In the genomic region with DNA sequence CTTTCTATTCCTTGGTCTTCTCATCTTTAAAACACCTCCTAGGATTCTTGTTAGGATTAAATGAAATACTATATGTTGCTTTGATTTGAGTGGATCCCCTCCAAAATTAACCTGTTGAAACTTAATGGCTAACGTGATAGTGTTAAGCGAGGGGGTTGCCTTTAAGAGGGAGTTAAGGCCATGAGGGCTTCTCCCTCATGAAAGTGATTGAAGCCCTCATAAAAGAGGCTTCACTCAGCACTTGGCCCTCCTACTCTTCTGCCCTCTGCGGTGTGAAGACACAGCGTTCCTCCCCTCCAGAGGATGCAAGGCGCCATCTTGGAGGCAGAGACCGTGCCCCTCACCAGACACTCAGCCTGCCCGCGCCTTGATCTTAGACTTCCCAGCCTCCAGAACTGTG, we compare ENCODE assay signal across 1 cellular context.
A peak's percentile ranks its signal among the peaks of the same experiment; 100 is the strongest.
TF ChIP-seq lines count a peak whose summit lies in the region.

No MANE protein-coding gene starts in this region.

TF ChIP-seq in HEK293, 187 proteins besides CTCF, POLR2A, EP300 and RAD21 (continued from another document):
- TF ChIP-seq, protein P1, sequence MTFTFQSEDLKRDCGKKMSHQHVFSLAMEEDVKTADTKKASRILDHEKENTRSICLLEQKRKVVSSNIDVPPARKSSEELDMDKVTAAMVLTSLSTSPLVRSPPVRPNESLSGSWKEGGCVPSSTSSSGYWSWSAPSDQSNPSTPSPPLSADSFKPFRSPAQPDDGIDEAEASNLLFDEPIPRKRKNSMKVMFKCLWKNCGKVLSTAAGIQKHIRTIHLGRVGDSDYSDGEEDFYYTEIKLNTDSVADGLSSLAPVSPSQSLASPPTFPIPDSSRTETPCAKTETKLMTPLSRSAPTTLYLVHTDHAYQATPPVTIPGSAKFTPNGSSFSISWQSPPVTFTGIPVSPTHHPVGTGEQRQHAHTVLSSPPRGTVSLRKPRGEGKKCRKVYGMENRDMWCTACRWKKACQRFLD (tag by site-specific recombination; IDR thresholded peaks at IDR 0.05), result no peak
- no peak for TF ChIP-seq ZEB2 (tag by site-specific recombination; IDR thresholded peaks at IDR 0.05)
- TF ChIP-seq, protein P2, sequence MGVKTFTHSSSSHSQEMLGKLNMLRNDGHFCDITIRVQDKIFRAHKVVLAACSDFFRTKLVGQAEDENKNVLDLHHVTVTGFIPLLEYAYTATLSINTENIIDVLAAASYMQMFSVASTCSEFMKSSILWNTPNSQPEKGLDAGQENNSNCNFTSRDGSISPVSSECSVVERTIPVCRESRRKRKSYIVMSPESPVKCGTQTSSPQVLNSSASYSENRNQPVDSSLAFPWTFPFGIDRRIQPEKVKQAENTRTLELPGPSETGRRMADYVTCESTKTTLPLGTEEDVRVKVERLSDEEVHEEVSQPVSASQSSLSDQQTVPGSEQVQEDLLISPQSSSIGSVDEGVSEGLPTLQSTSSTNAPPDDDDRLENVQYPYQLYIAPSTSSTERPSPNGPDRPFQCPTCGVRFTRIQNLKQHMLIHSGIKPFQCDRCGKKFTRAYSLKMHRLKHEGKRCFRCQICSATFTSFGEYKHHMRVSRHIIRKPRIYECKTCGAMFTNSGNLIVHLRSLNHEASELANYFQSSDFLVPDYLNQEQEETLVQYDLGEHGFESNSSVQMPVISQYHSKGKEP (tag by site-specific recombination; IDR thresholded peaks at IDR 0.05), result no peak
- no peak for TF ChIP-seq KLF10 (tag by site-specific recombination; IDR thresholded peaks at IDR 0.05)
- TF ChIP-seq SCRT2 (tag by site-specific recombination; IDR thresholded peaks at IDR 0.05), result peak; percentile 87; the same call in 1 of the 2 replicates
- TF ChIP-seq TCF7L2 (IDR thresholded peaks at IDR 0.05; ENCODE audit: borderline replicate concordance, low read depth, low read length), result peak; percentile 49; the same call in 1 of the 2 replicates
- TF ChIP-seq MZF1 (tag by site-specific recombination; IDR thresholded peaks at IDR 0.05; ENCODE audit: borderline replicate concordance), result peak; percentile 58; the same call in 1 of the 2 replicates
- no peak for TF ChIP-seq ZNF530 (tag by site-specific recombination; IDR thresholded peaks at IDR 0.05; ENCODE audit: low read depth)
- TF ChIP-seq, protein P3, sequence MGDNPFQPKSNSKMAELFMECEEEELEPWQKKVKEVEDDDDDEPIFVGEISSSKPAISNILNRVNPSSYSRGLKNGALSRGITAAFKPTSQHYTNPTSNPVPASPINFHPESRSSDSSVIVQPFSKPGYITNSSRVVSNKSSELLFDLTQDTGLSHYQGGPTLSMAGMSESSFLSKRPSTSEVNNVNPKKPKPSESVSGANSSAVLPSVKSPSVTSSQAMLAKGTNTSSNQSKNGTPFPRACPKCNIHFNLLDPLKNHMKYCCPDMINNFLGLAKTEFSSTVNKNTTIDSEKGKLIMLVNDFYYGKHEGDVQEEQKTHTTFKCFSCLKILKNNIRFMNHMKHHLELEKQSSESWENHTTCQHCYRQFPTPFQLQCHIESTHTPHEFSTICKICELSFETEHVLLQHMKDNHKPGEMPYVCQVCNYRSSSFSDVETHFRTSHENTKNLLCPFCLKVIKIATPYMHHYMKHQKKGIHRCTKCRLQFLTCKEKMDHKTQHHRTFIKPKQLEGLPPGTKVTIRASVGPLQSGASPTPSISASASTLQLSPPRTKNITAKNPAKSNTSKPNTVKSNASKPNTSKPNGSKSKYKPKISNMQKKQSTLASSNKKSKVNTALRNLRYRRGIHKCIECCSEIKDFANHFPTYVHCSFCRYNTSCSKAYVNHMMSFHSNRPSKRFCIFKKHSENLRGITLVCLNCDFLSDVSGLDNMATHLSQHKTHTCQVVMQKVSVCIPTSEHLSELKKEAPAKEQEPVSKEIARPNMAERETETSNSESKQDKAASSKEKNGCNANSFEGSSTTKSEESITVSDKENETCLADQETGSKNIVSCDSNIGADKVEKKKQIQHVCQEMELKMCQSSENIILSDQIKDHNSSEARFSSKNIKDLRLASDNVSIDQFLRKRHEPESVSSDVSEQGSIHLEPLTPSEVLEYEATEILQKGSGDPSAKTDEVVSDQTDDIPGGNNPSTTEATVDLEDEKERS (tag by site-specific recombination; IDR thresholded peaks at IDR 0.05), result no peak
- TF ChIP-seq GLIS1 (tag by site-specific recombination; IDR thresholded peaks at IDR 0.05), result no peak
- TF ChIP-seq YY1 (tag by site-specific recombination; IDR thresholded peaks at IDR 0.05), result 0 out of 2 replicates have a peak, but pooled peaks have one; percentile 22
- no peak for TF ChIP-seq ZNF610 (tag by site-specific recombination; IDR thresholded peaks at IDR 0.05; ENCODE audit: borderline replicate concordance)
- peak; percentile 95 for TF ChIP-seq ZNF18 (tag by site-specific recombination; IDR thresholded peaks at IDR 0.05)
- TF ChIP-seq, protein P4, sequence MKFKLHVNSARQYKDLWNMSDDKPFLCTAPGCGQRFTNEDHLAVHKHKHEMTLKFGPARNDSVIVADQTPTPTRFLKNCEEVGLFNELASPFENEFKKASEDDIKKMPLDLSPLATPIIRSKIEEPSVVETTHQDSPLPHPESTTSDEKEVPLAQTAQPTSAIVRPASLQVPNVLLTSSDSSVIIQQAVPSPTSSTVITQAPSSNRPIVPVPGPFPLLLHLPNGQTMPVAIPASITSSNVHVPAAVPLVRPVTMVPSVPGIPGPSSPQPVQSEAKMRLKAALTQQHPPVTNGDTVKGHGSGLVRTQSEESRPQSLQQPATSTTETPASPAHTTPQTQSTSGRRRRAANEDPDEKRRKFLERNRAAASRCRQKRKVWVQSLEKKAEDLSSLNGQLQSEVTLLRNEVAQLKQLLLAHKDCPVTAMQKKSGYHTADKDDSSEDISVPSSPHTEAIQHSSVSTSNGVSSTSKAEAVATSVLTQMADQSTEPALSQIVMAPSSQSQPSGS (tag by site-specific recombination; IDR thresholded peaks at IDR 0.05; ENCODE audit: low read depth), result no peak
- no peak for TF ChIP-seq KLF7 (tag by site-specific recombination; IDR thresholded peaks at IDR 0.05; ENCODE audit: borderline replicate concordance)
- no peak for TF ChIP-seq ZBTB49 (tag by site-specific recombination; IDR thresholded peaks at IDR 0.05; ENCODE audit: low read depth)
- no peak for TF ChIP-seq GLIS2 (tag by site-specific recombination; IDR thresholded peaks at IDR 0.05)
- no peak for TF ChIP-seq ZNF548 (tag by site-specific recombination; IDR thresholded peaks at IDR 0.05)
- TF ChIP-seq ZNF391 (tag by site-specific recombination; IDR thresholded peaks at IDR 0.05; ENCODE audit: borderline replicate concordance, low read depth), result no peak
- no peak for TF ChIP-seq ZNF311 (tag by site-specific recombination; IDR thresholded peaks at IDR 0.05; ENCODE audit: borderline replicate concordance)
- TF ChIP-seq ZNF138 (tag by site-specific recombination; IDR thresholded peaks at IDR 0.05; ENCODE audit: borderline replicate concordance), result no peak
- no peak for TF ChIP-seq KLF1 (tag by site-specific recombination; IDR thresholded peaks at IDR 0.05)
- TF ChIP-seq ZNF132 (tag by site-specific recombination; IDR thresholded peaks at IDR 0.05; ENCODE audit: borderline replicate concordance), result no peak
- TF ChIP-seq ZNF174 (tag by site-specific recombination; IDR thresholded peaks at IDR 0.05), result no peak
- TF ChIP-seq MEIS1 (CRISPR knock-in tag; IDR thresholded peaks at IDR 0.05; ENCODE audit: borderline replicate concordance), result no peak
- no peak for TF ChIP-seq ZNF76 (tag by site-specific recombination; IDR thresholded peaks at IDR 0.05; ENCODE audit: borderline replicate concordance, low read depth)
- no peak for TF ChIP-seq ZNF626 (tag by site-specific recombination; IDR thresholded peaks at IDR 0.05)
- no peak for TF ChIP-seq BCL11B (tag by site-specific recombination; IDR thresholded peaks at IDR 0.05; ENCODE audit: low read depth)
- no peak for TF ChIP-seq ZNF140 (tag by site-specific recombination; IDR thresholded peaks at IDR 0.05)
- no peak for TF ChIP-seq ZNF658 (tag by site-specific recombination; IDR thresholded peaks at IDR 0.05)
- TF ChIP-seq ZNF664 (tag by site-specific recombination; IDR thresholded peaks at IDR 0.05), result peak; percentile 70; the same call in 1 of the 2 replicates
- peak; percentile 89 for TF ChIP-seq WT1 (tag by site-specific recombination; IDR thresholded peaks at IDR 0.05)
- peak; percentile 70; the same call in 1 of the 2 replicates for TF ChIP-seq EGR2 (tag by site-specific recombination; IDR thresholded peaks at IDR 0.05; ENCODE audit: low read depth)
- TF ChIP-seq ZNF561 (tag by site-specific recombination; IDR thresholded peaks at IDR 0.05; ENCODE audit: borderline replicate concordance), result no peak
- TF ChIP-seq ZNF335 (tag by site-specific recombination; conservative IDR thresholded peaks at IDR 0.05), result no peak
- no peak for TF ChIP-seq ZBTB7A (tag by site-specific recombination; IDR thresholded peaks at IDR 0.05; ENCODE audit: low read depth)
- no peak for TF ChIP-seq AEBP2 (tag by site-specific recombination; IDR thresholded peaks at IDR 0.05; ENCODE audit: borderline replicate concordance)
- TF ChIP-seq ZFP37 (tag by site-specific recombination; IDR thresholded peaks at IDR 0.05), result no peak
- TF ChIP-seq ZNF19 (tag by site-specific recombination; IDR thresholded peaks at IDR 0.05; ENCODE audit: low read depth), result no peak
- no peak for TF ChIP-seq ZNF292 (tag by site-specific recombination; IDR thresholded peaks at IDR 0.05; ENCODE audit: borderline replicate concordance, low read depth)
- 0 out of 2 replicates have a peak, but pooled peaks have one; percentile 45 for TF ChIP-seq SCRT1 (tag by site-specific recombination; IDR thresholded peaks at IDR 0.05; ENCODE audit: borderline replicate concordance)
- no peak for TF ChIP-seq ZNF529 (tag by site-specific recombination; IDR thresholded peaks at IDR 0.05; ENCODE audit: insufficient replicate concordance)
- TF ChIP-seq ZNF623 (tag by site-specific recombination; IDR thresholded peaks at IDR 0.05), result no peak
- TF ChIP-seq ZNF2 (tag by site-specific recombination; IDR thresholded peaks at IDR 0.05), result no peak
- TF ChIP-seq SP3 (tag by site-specific recombination; IDR thresholded peaks at IDR 0.05), result 0 out of 2 replicates have a peak, but pooled peaks have one; percentile 49
- TF ChIP-seq ZNF133 (tag by site-specific recombination; IDR thresholded peaks at IDR 0.05), result no peak
- no peak for TF ChIP-seq HOXA7 (CRISPR knock-in tag; IDR thresholded peaks at IDR 0.05; ENCODE audit: borderline replicate concordance)
